ENCODE assay signal across 20 cellular contexts in the genomic region with DNA sequence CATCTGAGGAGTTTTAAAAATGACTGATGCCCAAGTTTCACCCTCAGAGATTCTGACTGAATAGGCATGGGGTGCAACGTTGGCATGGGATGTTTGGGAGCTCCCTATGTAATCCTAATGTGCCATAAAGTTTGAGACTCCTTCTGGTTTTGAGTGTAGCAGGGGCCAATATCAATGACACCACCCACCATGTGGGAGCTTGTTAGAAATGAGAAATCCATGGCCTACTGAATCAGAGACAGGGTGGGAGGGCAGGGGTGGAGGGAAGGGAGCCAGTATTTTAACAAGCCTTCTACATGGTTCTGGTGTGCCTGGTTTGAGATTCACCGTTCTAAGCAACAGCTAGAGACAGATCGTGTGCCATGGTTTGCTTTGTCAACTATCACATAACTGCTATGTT.
"Had no signal": no experiment of that assay in that cellular context is flagged by ENCODE, and none has a peak within 500 bp of the region (broad histone marks: within the 10 kb centered on the region; RNA-seq: fewer than 3 reads in every experiment).

No MANE protein-coding gene starts in this region.

- H3K4me3 Mint-ChIP-seq: activated T-helper 1 cell treated with anti-CD3 and anti-CD28 coated beads, Interleukin-12 subunit alpha, Interleukin-12 subunit beta, Interleukin-2, Interleukin-4 antibody, amounts not matched to agents 30 ng/mL and 10 ng/mL and 1 ng/mL, durations not matched to agents 14 hours and 24 hours and 36 hours; central memory CD8-positive, alpha-beta T cell; immature natural killer cell; type B pancreatic cell had no signal

- H3K9me3 Mint-ChIP-seq: central memory CD8-positive, alpha-beta T cell; immature natural killer cell had no signal

- FAIRE-seq: colon, endothelial cell of umbilical vein had no signal

- H3K27ac Mint-ChIP-seq: activated naive CD4-positive, alpha-beta T cell treated with anti-CD3 and anti-CD28 coated beads, Interleukin-2, amount 50 U/mL, for 72 hours; type B pancreatic cell had no signal

- ATAC-seq: activated CD4-positive, CD25-positive, alpha-beta regulatory T cell treated with anti-CD3 and anti-CD28 coated beads, Interleukin-2, amount 50 U/mL, for 24 hours; esophagus mucosa; left lobe of liver; lower lobe of right lung had no signal

- H3K27me3 Mint-ChIP-seq: central memory CD8-positive, alpha-beta T cell; type B pancreatic cell had no signal

- DNase-seq: activated gamma-delta T cell treated with Interleukin-2 at 50 U/mL for 16 hours; amniotic stem cell; effector memory CD4-positive, alpha-beta T cell; foreskin melanocyte; immature natural killer cell; lower lobe of right lung; mesendoderm; mucosa of descending colon; retina; sigmoid colon; stimulated activated CD4-positive, alpha-beta T cell treated with anti-CD3 and anti-CD28 coated beads, Interleukin-4, amount 100 ng/mL, for 1 hour had no signal
